Comparison of ENCODE assay signal across 8 cellular contexts in the genomic region with DNA sequence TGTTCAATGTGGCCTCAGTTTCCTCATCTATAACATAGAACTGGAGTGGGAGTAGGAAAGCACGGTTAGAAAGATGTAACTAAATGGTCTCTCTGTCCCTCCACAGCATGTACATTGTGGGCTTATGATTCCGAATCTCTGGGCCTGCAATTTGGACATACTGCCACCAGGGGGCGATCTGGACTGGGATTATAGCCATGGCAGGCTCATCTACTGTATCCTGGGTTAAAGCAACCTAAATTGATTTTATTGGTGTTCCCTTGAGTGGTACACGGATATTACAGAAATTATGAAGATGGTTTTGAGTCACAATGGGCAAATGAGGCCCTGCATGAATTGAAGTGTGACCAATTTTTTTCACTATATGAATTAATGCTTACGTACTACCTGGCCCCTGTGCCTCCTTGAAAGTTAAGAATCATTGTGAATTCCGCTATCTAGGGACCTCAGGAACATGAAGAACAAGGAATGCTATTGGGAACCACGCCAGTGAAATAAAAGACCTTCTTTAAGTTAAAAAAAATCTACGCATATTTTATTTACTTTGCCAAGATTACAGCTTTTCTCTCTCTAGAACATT. TPM values are rescaled to one million over a fixed set of nuclear protein-coding genes. Genes with fewer than 3 reads are reported as not detected.
DNase-seq lines count a peak whose midpoint lies in the region; ATAC-seq and TF ChIP-seq lines count a peak whose summit lies in the region.

No MANE protein-coding gene starts in this region.

- TF ChIP-seq CTCF in fibroblast of villous mesenchyme (IDR thresholded peaks at IDR 0.05; ENCODE audit: insufficient read depth, low read depth, low read length) (peak; percentile 56), omental fat pad (IDR thresholded peaks at IDR 0.05) (no peak)

- ATAC-seq in HG03045 (IDR thresholded peaks at IDR 0.05; ENCODE audit: unreplicated experiment), result no peak
- no peak for ATAC-seq in omental fat pad (ENCODE audit: low FRiP score)

- peak; percentile 19 for DNase-seq in SKM-1 (lab: John Stamatoyannopoulos, UW; ENCODE audit: unreplicated experiment)
- no peak for DNase-seq in SKM-1 treated with dmso at 0.1 percent for 144 hours (lab: John Stamatoyannopoulos, UW; ENCODE audit: unreplicated experiment)
- DNase-seq in activated CD4-positive, alpha-beta T cell treated with anti-CD3 and anti-CD28 coated beads for 4 hours, result peak; percentile 7 to 29
- DNase-seq in fibroblast of villous mesenchyme (ENCODE audit: low read depth), result no peak
- peak; percentile 84 for DNase-seq in stimulated activated CD8-positive, alpha-beta memory T cell treated with anti-CD3 and anti-CD28 coated beads, Interleukin-4, amount 100 ng/mL, for 48 hours
- DNase-seq in omental fat pad (ENCODE audit: low spot score), result no peak
- DNase-seq in NCI-H1092 treated with DMSO at 0.1 percent for 48 hours (lab: John Stamatoyannopoulos, UW), result no peak

- no peak overlapping the region for H3K4me3 ChIP-seq in fibroblast of villous mesenchyme (ENCODE audit: low read depth, low read length)

RNA-seq across cellular contexts. Expression of a gene that starts 32.9 kb away (rescaled TPM):
- total RNA-seq in fibroblast of villous mesenchyme, result 45.4 and 54.4 TPM in 2 replicates
- total RNA-seq in omental fat pad, result 100 to 1,000 TPM in 1 of 4 donors, 10 to 100 TPM in 3; 45.4 to 141 (median 78.0) TPM

RNA-seq across cellular contexts. Expression of a gene that starts 33.2 kb away (rescaled TPM):
- total RNA-seq in fibroblast of villous mesenchyme (64.3 and 94.1 TPM in 2 replicates), omental fat pad (100 to 1,000 TPM in 3 of 4 donors, 10 to 100 TPM in 1; 73.9 to 193 (median 145) TPM)

Comparison
In these comparisons a context has a peak if more than half of its experiments do, and no peak if none do; other contexts are left out.
1. DNase-seq: peak in SKM-1 (single experiment), activated CD4-positive, alpha-beta T cell treated with anti-CD3 and anti-CD28 coated beads for 4 hours (2 of 2) and stimulated activated CD8-positive, alpha-beta memory T cell treated with anti-CD3 and anti-CD28 coated beads, Interleukin-4, amount 100 ng/mL, for 48 hours (single experiment); none in SKM-1 treated with dmso at 0.1 percent for 144 hours (single experiment), fibroblast of villous mesenchyme (single experiment), omental fat pad (single experiment) and NCI-H1092 treated with DMSO at 0.1 percent for 48 hours (single experiment).